28 cellular contexts compared by ENCODE assay signal in the genomic region with DNA sequence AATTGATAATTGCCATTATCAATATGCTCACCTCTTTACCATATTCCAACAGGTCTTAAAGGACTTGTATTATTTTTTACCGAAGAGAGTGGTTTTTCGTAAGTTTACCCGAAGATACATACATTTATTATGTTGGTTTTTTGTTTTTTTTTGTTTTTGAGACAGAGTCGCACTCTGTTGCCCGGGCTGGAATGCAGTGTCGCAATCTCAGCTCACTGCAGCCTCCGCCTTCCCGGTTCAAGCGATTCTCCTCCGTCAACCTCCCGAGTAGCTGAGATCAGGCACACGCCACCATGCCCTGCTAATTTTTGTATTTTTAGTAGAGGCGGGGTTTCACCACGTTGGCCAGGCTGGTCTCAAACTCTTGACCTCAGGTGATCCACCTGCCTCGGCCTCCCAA. TPM values are rescaled to one million over a fixed set of nuclear protein-coding genes. Genes with fewer than 3 reads are reported as not detected.
A peak's percentile ranks its signal among the peaks of the same experiment; 100 is the strongest.
DNase-seq lines count a peak whose midpoint lies in the region; ATAC-seq and TF ChIP-seq lines count a peak whose summit lies in the region.
"Had no signal": no experiment of that assay in that cellular context is flagged by ENCODE, and none has a peak within 500 bp of the region (broad histone marks: within the 10 kb centered on the region; RNA-seq: fewer than 3 reads in every experiment).

No MANE protein-coding gene starts in this region.

- H2AK9ac ChIP-seq in IMR-90 (replicated peaks; ENCODE audit: low read depth, low read length, poor library complexity), result no peak overlapping the region

- H3K36me3 ChIP-seq in IMR-90 (ENCODE audit: control insufficient read depth, insufficient read depth, low read length) (no peaks in the 10 kb centered on the region), body of pancreas (replicated peaks in 1 of 2; ENCODE audit: insufficient read depth in 1 of 2, low read depth in 2 of 2) (peaks cover 0 to 11% of the 10 kb centered on the region in 2 donors)
- H3K36me3 ChIP-seq: BE2C, BLaER1 had no signal

- no peak overlapping the region for H2AFZ ChIP-seq in IMR-90 (replicated peaks; ENCODE audit: low read length, poor library complexity)

- no peak for TF ChIP-seq CTCF in IMR-90 (conservative IDR thresholded peaks at IDR 0.05; ENCODE audit: low read depth, low read length)
- TF ChIP-seq CTCF in body of pancreas (IDR thresholded peaks at IDR 0.05), result no peak

- TF ChIP-seq POLR2A in IMR-90 (IDR thresholded peaks at IDR 0.05; ENCODE audit: low read depth, low read length) (no peak), body of pancreas (IDR thresholded peaks at IDR 0.05) (no peak)

- POLR2A ChIA-PET in IMR-90 (lab: Charles Lee; ENCODE audit: unreplicated experiment), result no interaction called here

- no peaks in the 10 kb centered on the region for H3K9me1 ChIP-seq in IMR-90 (ENCODE audit: insufficient read depth, low read length)

- H4K20me1 ChIP-seq in IMR-90 (ENCODE audit: insufficient read depth, low read length), result no peaks in the 10 kb centered on the region
- H4K20me1 ChIP-seq: BLaER1 had no signal

- no peak overlapping the region for H3K4me2 ChIP-seq in IMR-90 (ENCODE audit: low read depth, low read length)
- H3K4me2 ChIP-seq: BLaER1 had no signal

- TF ChIP-seq RAD21 in IMR-90 (IDR thresholded peaks at IDR 0.05; ENCODE audit: low read length) (no peak), Ishikawa (IDR thresholded peaks at IDR 0.05; ENCODE audit: low read depth) (no peak)

- DNase-seq in activated effector memory CD4-positive, alpha-beta T cell treated with anti-CD3 and anti-CD28 coated beads, Interleukin-2, amount 50 U/mL, for 16 hours, result peak; percentile 9
- no peak for DNase-seq in activated effector memory CD4-positive, alpha-beta T cell treated with Interleukin-2 at 50 U/mL for 16 hours
- DNase-seq in IMR-90 (no peak), body of pancreas (peak in 1 of 4 donors; percentile 13), mesenteric fat pad (ENCODE audit: low spot score) (no peak)
- no peak for DNase-seq in T-helper 2 cell treated with Interferon-gamma antibody and Interleukin-4, amounts not matched to agents 5 μg/mL and 100 μg/mL, for 36 hours (ENCODE audit: low spot score)
- DNase-seq: 8988T; ACHN; BE2C; C1 segment of cervical spinal cord; CD4-positive, alpha-beta memory T cell; CD4-positive, CD25-positive, alpha-beta regulatory T cell; CD8-positive, alpha-beta memory T cell; COR-L47; DMS 273 treated with DMSO at 0.1 percent for 48 hours; DMS153; DMS53; DMS79; DND-41; EL; GDM1 had no signal

- H2BK5ac ChIP-seq in IMR-90 (ENCODE audit: low read depth, low read length, poor library complexity, severe bottlenecking), result no peak overlapping the region

- H3K14ac ChIP-seq in IMR-90 (replicated peaks; ENCODE audit: low read depth, low read length), result no peak overlapping the region

- H4K91ac ChIP-seq in IMR-90 (ENCODE audit: insufficient read depth, low read depth, low read length), result no peak overlapping the region

- no peak overlapping the region for H3K56ac ChIP-seq in IMR-90 (ENCODE audit: extremely low read depth, insufficient read depth, low read length)

- peaks cover 10% of the 10 kb centered on the region for H3K27me3 ChIP-seq in IMR-90 (ENCODE audit: control insufficient read depth, insufficient read depth, low read length)
- H3K27me3 ChIP-seq in body of pancreas, result no peaks in the 10 kb centered on the region
- H3K27me3 ChIP-seq: BLaER1 had no signal

- dilution Hi-C loops in IMR-90 (cut with HindIII; ENCODE audit: low sequenced_read_pairs, unreplicated experiment), result no loop called here

- no peak overlapping the region for H3K4ac ChIP-seq in IMR-90 (ENCODE audit: low read depth, low read length)

- no peak overlapping the region for H2BK20ac ChIP-seq in IMR-90 (ENCODE audit: low read depth, low read length)

- intact Hi-C loops in IMR-90 (cut with micrococcal nuclease), result no loop called here
- intact Hi-C loops in body of pancreas (cut with DNase I), result no loop called here

- H3K9me3 ChIP-seq in IMR-90 (ENCODE audit: control insufficient read depth, insufficient read depth, low read length) (no peaks in the 10 kb centered on the region), body of pancreas (no peaks in the 10 kb centered on the region)
- H3K9me3 ChIP-seq: BE2C, BLaER1 had no signal

- H3K9ac ChIP-seq in IMR-90 (ENCODE audit: low read depth, low read length), result no peak overlapping the region
- H3K9ac ChIP-seq: BLaER1 had no signal

- in situ Hi-C loops in IMR-90 (cut with MboI; ENCODE audit: low sequenced_read_pairs), result no loop called here

- H3K4me1 ChIP-seq in IMR-90 (ENCODE audit: control insufficient read depth, insufficient read depth, low read length), result no peaks in the 10 kb centered on the region
- peaks cover 54% of the 10 kb centered on the region for H3K4me1 ChIP-seq in body of pancreas
- H3K4me1 ChIP-seq: BE2C, BLaER1 had no signal

- no peak overlapping the region for H2BK120ac ChIP-seq in IMR-90 (ENCODE audit: low read depth, low read length)

- H4K8ac ChIP-seq in IMR-90 (ENCODE audit: low read depth in 2 of 2, low read length in 2 of 2), result no peak overlapping the region

- no peak overlapping the region for H3K4me3 ChIP-seq in IMR-90 (ENCODE audit: insufficient read depth, low read depth, low read length)
- H3K4me3 ChIP-seq in body of pancreas, result no peak overlapping the region
- H3K4me3 ChIP-seq: BLaER1, GM12878 had no signal

- H4K5ac ChIP-seq in IMR-90 (ENCODE audit: low read depth, low read length), result no peak overlapping the region

- no peaks in the 10 kb centered on the region for H3K9me3 Mint-ChIP-seq in T-helper 2 cell treated with Interferon-gamma antibody and Interleukin-4, amounts not matched to agents 5 μg/mL and 100 μg/mL, for 36 hours
- H3K9me3 Mint-ChIP-seq: CD4-positive, CD25-positive, alpha-beta regulatory T cell; CD8-positive, alpha-beta memory T cell had no signal

- CTCF ChIA-PET in IMR-90 (lab: Yijun Ruan, JAX), result no interaction called here

- no peaks in the 10 kb centered on the region for H3K36me3 Mint-ChIP-seq in T-helper 2 cell treated with Interferon-gamma antibody and Interleukin-4, amounts not matched to agents 5 μg/mL and 100 μg/mL, for 36 hours (ENCODE audit: low read depth)
- H3K36me3 Mint-ChIP-seq: CD14-positive monocyte; CD4-positive, alpha-beta memory T cell; CD4-positive, CD25-positive, alpha-beta regulatory T cell; CD8-positive, alpha-beta memory T cell had no signal

- WGBS in IMR-90 (ENCODE audit: extremely low coverage in 2 of 2, insufficient read length in 1 of 2), 2 experiments, result no CpG with 5 or more reads among the region's 15 CpGs
- WGBS in body of pancreas, 2 donors, result 70 to 72% methylated on average over 15 of the region's 15 CpGs

- H3K27me3 Mint-ChIP-seq in T-helper 2 cell treated with Interferon-gamma antibody and Interleukin-4, amounts not matched to agents 5 μg/mL and 100 μg/mL, for 36 hours (ENCODE audit: low read depth), result peaks cover 11% of the 10 kb centered on the region

- H3K23ac ChIP-seq in IMR-90 (ENCODE audit: low read depth, low read length), result no peak overlapping the region

- no peaks in the 10 kb centered on the region for H3K79me1 ChIP-seq in IMR-90 (ENCODE audit: low read depth in 1 of 2, low read length in 2 of 2)

- ATAC-seq in IMR-90 (ENCODE audit: low read depth) (no peak), body of pancreas (no peak), HG02885 (IDR thresholded peaks at IDR 0.05; ENCODE audit: poor library complexity, unreplicated experiment) (no peak)
- ATAC-seq: GM12878 had no signal

- no peaks in the 10 kb centered on the region for H3K4me1 Mint-ChIP-seq in T-helper 2 cell treated with Interferon-gamma antibody and Interleukin-4, amounts not matched to agents 5 μg/mL and 100 μg/mL, for 36 hours (ENCODE audit: low read depth)
- H3K4me1 Mint-ChIP-seq: CD14-positive monocyte; CD4-positive, alpha-beta memory T cell; CD8-positive, alpha-beta memory T cell had no signal

- no peak overlapping the region for H3K27ac Mint-ChIP-seq in T-helper 2 cell treated with Interferon-gamma antibody and Interleukin-4, amounts not matched to agents 5 μg/mL and 100 μg/mL, for 36 hours
- H3K27ac Mint-ChIP-seq: CD14-positive monocyte; CD4-positive, alpha-beta memory T cell; CD4-positive, CD25-positive, alpha-beta regulatory T cell; CD8-positive, alpha-beta memory T cell had no signal

- no peak overlapping the region for H3K18ac ChIP-seq in IMR-90 (ENCODE audit: low read depth, low read length)

- no peak overlapping the region for H3K27ac ChIP-seq in IMR-90 (ENCODE audit: insufficient read depth, low read length)
- H3K27ac ChIP-seq in body of pancreas, result peak overlapping the region in 3 of 4 donors; percentile 3 to 22 (median 22)
- H3K27ac ChIP-seq: BLaER1 had no signal

- BruUV-seq in IMR-90 (replicated peaks; lab: Mats Ljungman, UMichigan), result no TSS peak

- no peak overlapping the region for H2AK5ac ChIP-seq in IMR-90 (ENCODE audit: low read depth, low read length)

- H2BK15ac ChIP-seq in IMR-90 (ENCODE audit: low read depth, low read length), result no peak overlapping the region

- TF ChIP-seq EP300 in Ishikawa (IDR thresholded peaks at IDR 0.05; ENCODE audit: borderline replicate concordance), result no peak

- H3K4me3 Mint-ChIP-seq in T-helper 2 cell treated with Interferon-gamma antibody and Interleukin-4, amounts not matched to agents 5 μg/mL and 100 μg/mL, for 36 hours, result no peak overlapping the region
- H3K4me3 Mint-ChIP-seq: CD14-positive monocyte; CD4-positive, alpha-beta memory T cell; CD4-positive, CD25-positive, alpha-beta regulatory T cell had no signal

TF ChIP-seq in IMR-90, 13 proteins besides CTCF, POLR2A, EP300 and RAD21:
- TF ChIP-seq CEBPB (IDR thresholded peaks at IDR 0.05; ENCODE audit: low read depth, low read length) (peak; percentile 38), MAZ (IDR thresholded peaks at IDR 0.05; ENCODE audit: borderline replicate concordance, low read depth, low read length) (no peak)

TF ChIP-seq in Ishikawa, 13 proteins besides CTCF, POLR2A, EP300 and RAD21:
- TF ChIP-seq TEAD4 (IDR thresholded peaks at IDR 0.05) (no peak), CEBPB (IDR thresholded peaks at IDR 0.05) (peak; percentile 80)

RNA-seq across cellular contexts. Expression of a gene that starts 30.8 kb away (rescaled TPM):
- total RNA-seq in IMR-90 (2012; rRNA removed), result under 0.01 and 0.18 TPM in 2 replicates
- 0.03 TPM in 2 replicates for polyA plus RNA-seq in IMR-90 (2012; rRNA removed)
- polyA plus RNA-seq in IMR-90 (2012; cell fraction: cytosol; rRNA removed), result not detected in 2 replicates
- polyA plus RNA-seq in IMR-90 (2012; cell fraction: nucleus; rRNA removed; ENCODE audit: low replicate concordance), result 0.01 TPM in 1 of 2 replicates, not detected in the other
- total RNA-seq in body of pancreas, result 100 to 1,000 TPM in 1 of 2 donors, 10 to 100 TPM in 1; 98.3 to 202 TPM
- 9.6 TPM for total RNA-seq in mesenteric fat pad
- total RNA-seq: A673; CD4-positive, alpha-beta memory T cell; CD4-positive, CD25-positive, alpha-beta regulatory T cell; CD8-positive, alpha-beta memory T cell; G401 had no signal
- polyA plus RNA-seq: CD4-positive, alpha-beta memory T cell; CD4-positive, CD25-positive, alpha-beta regulatory T cell; CD8-positive, alpha-beta memory T cell had no signal
